ENCODE assay signal across 9 cellular contexts in genomic region chr4:113684534-113685091, GRCh38.
DNase-seq lines count a peak whose midpoint lies in the region; ATAC-seq and TF ChIP-seq lines count a peak whose summit lies in the region.
"Had no signal": no experiment of that assay in that cellular context is flagged by ENCODE, and none has a peak within 500 bp of the region (broad histone marks: within the 10 kb centered on the region; RNA-seq: fewer than 3 reads in every experiment).

No MANE protein-coding gene starts in this region.

- peak; percentile 76; the same call in 1 of the 2 replicates for ATAC-seq in Panc1
- ATAC-seq in lung (ENCODE audit: insufficient read depth, low FRiP score): no peak
- ATAC-seq in HG03196 (IDR thresholded peaks at IDR 0.05; ENCODE audit: unreplicated experiment): no peak
- ATAC-seq in GM18861 (IDR thresholded peaks at IDR 0.05; ENCODE audit: unreplicated experiment): no peak

- CTCF ChIA-PET in Panc1 (lab: Charles Lee): no interaction called here

- in situ Hi-C loops in Panc1 (cut with HindIII; ENCODE audit: low pct_unique_long_range_greater_than_20kb, low sequenced_read_pairs): no loop called here

- intact Hi-C loops in Panc1 (cut with micrococcal nuclease; ENCODE audit: unreplicated experiment) (no loop called here), uterus (cut with DNase I; ENCODE audit: low total_unique reads) (no loop called here)

- POLR2A ChIA-PET in Panc1 (lab: Charles Lee): no interaction called here

- H3K27ac ChIP-seq in Panc1 (ENCODE audit: low read length) (no peak overlapping the region), lung (ENCODE audit: low read depth in 1 of 2, low read length in 1 of 2) (peak overlapping the region; percentile 29 to 64), uterus (peak overlapping the region; percentile 24 to 40)
- H3K27ac ChIP-seq: C4-2B had no signal

- H3K4me3 ChIP-seq in Panc1 (ENCODE audit: low read depth in 2 of 2, low read length in 2 of 2) (no peak overlapping the region), lung (no peak overlapping the region), uterus (no peak overlapping the region)

- TF ChIP-seq CTCF in Panc1 (IDR thresholded peaks at IDR 0.05) (peak; percentile 20; the same call in 1 of the 2 replicates), lung (IDR thresholded peaks at IDR 0.05; ENCODE audit: control extremely low read depth, extremely low read depth) (no peak), uterus (IDR thresholded peaks at IDR 0.05) (peak in 2 of 4 experiments; percentile 7 to 25)

- 78 to 86% methylated on average over 2 of the region's 2 CpGs for WGBS in lung, 2 donors

- H3K4me1 ChIP-seq in Panc1 (ENCODE audit: control insufficient read depth, insufficient read depth, low read length) (peaks cover 4% of the 10 kb centered on the region), lung (ENCODE audit: control insufficient read depth in 2 of 2, insufficient read depth in 2 of 2, low read length in 2 of 2) (peaks cover 3 to 18% of the 10 kb centered on the region in 2 donors), uterus (no peaks in the 10 kb centered on the region)

- H3K36me3 ChIP-seq in Panc1 (ENCODE audit: control insufficient read depth, insufficient read depth, low read length): no peaks in the 10 kb centered on the region
- H3K36me3 ChIP-seq in lung (ENCODE audit: control insufficient read depth in 2 of 2, insufficient read depth in 2 of 2, low read length in 2 of 2): peaks cover 0 to 2% of the 10 kb centered on the region in 2 donors
- H3K36me3 ChIP-seq in uterus: no peaks in the 10 kb centered on the region

- H3K9me3 ChIP-seq in Panc1 (ENCODE audit: control insufficient read depth, insufficient read depth, low read depth, low read length): no peaks in the 10 kb centered on the region
- no peaks in the 10 kb centered on the region for H3K9me3 ChIP-seq in lung (ENCODE audit: control insufficient read depth in 2 of 2, insufficient read depth in 1 of 2, low read length in 1 of 2)
- H3K9me3 ChIP-seq in uterus: no peaks in the 10 kb centered on the region

- peak; percentile 41 for DNase-seq in NCI-H146 (lab: John Stamatoyannopoulos, UW)
- DNase-seq in NCI-H146 treated with DMSO at 0.1 percent for 48 hours (lab: John Stamatoyannopoulos, UW; ENCODE audit: unreplicated experiment): no peak
- no peak for DNase-seq in Panc1 (ENCODE audit: low read depth, low spot score)
- peak; percentile 26 for DNase-seq in cerebellum (ENCODE audit: low spot score)
- no peak for DNase-seq in lung (ENCODE audit: low spot score)
- peak; percentile 25 to 39 for DNase-seq in uterus

- no peak for TF ChIP-seq POLR2A in uterus (IDR thresholded peaks at IDR 0.05)

- BruUV-seq in Panc1 (replicated peaks; lab: Mats Ljungman, UMichigan): no TSS peak

- H3K27me3 ChIP-seq in Panc1 (ENCODE audit: control insufficient read depth, insufficient read depth, low read length) (no peaks in the 10 kb centered on the region), lung (ENCODE audit: control insufficient read depth, insufficient read depth) (no peaks in the 10 kb centered on the region), uterus (no peaks in the 10 kb centered on the region)

Comparison
In these comparisons a context has a peak if more than half of its experiments do, and no peak if none do; other contexts are left out.
1. DNase-seq: peak in NCI-H146 (single experiment), cerebellum (single experiment) and uterus (2 of 2); none in NCI-H146 treated with DMSO at 0.1 percent for 48 hours (single experiment), Panc1 (single experiment) and lung (single experiment).